1 cellular context compared by ENCODE assay signal in genomic region chr1:54488831-54489626, GRCh38.
A peak's percentile ranks its signal among the peaks of the same experiment; 100 is the strongest.
TF ChIP-seq lines count a peak whose summit lies in the region.

No MANE protein-coding gene starts in this region.

TF ChIP-seq in HEK293, 187 proteins besides CTCF, POLR2A, EP300 and RAD21 (continued from another document):
- TF ChIP-seq ZNF148 (tag by site-specific recombination; IDR thresholded peaks at IDR 0.05; ENCODE audit: borderline replicate concordance) = no peak
- peak; percentile 99 for TF ChIP-seq PATZ1 (tag by site-specific recombination; IDR thresholded peaks at IDR 0.05)
- TF ChIP-seq ZNF133 (tag by site-specific recombination; IDR thresholded peaks at IDR 0.05) = no peak
- TF ChIP-seq TRIM28 (IDR thresholded peaks at IDR 0.05; ENCODE audit: borderline replicate concordance, low read length) = no peak
- TF ChIP-seq ZNF138 (tag by site-specific recombination; IDR thresholded peaks at IDR 0.05; ENCODE audit: borderline replicate concordance) = no peak
- no peak for TF ChIP-seq FEZF1 (tag by site-specific recombination; IDR thresholded peaks at IDR 0.05)
- peak; percentile 53 for TF ChIP-seq ZFHX2 (tag by site-specific recombination; conservative IDR thresholded peaks at IDR 0.05)
- TF ChIP-seq ZNF623 (tag by site-specific recombination; IDR thresholded peaks at IDR 0.05) = no peak
- peak; percentile 92 for TF ChIP-seq ZBTB10 (tag by site-specific recombination; IDR thresholded peaks at IDR 0.05)
- TF ChIP-seq ZNF645 (tag by site-specific recombination; IDR thresholded peaks at IDR 0.05) = no peak
- TF ChIP-seq ZNF670 (tag by site-specific recombination; IDR thresholded peaks at IDR 0.05; ENCODE audit: low read depth) = no peak
- TF ChIP-seq ZXDB (tag by site-specific recombination; IDR thresholded peaks at IDR 0.05) = peak; percentile 49; the same call in 1 of the 2 replicates
- peak; percentile 82; the same call in 1 of the 2 replicates for TF ChIP-seq ZBTB17 (tag by site-specific recombination; IDR thresholded peaks at IDR 0.05)
- TF ChIP-seq ZNF10 (tag by site-specific recombination; IDR thresholded peaks at IDR 0.05) = no peak
- peak; percentile 44; the same call in 1 of the 2 replicates for TF ChIP-seq HIC1 (tag by site-specific recombination; IDR thresholded peaks at IDR 0.05)
- TF ChIP-seq ZNF202 (tag by site-specific recombination; IDR thresholded peaks at IDR 0.05; ENCODE audit: borderline replicate concordance) = no peak
- TF ChIP-seq ZNF837 (tag by site-specific recombination; IDR thresholded peaks at IDR 0.05) = no peak
- no peak for TF ChIP-seq ZNF530 (tag by site-specific recombination; IDR thresholded peaks at IDR 0.05; ENCODE audit: low read depth)
- TF ChIP-seq MZF1 (tag by site-specific recombination; IDR thresholded peaks at IDR 0.05; ENCODE audit: borderline replicate concordance) = no peak
- peak; percentile 77 for TF ChIP-seq ZBTB8A (tag by site-specific recombination; IDR thresholded peaks at IDR 0.05)
- TF ChIP-seq ZNF18 (tag by site-specific recombination; IDR thresholded peaks at IDR 0.05) = peak; percentile 23; the same call in 1 of the 2 replicates
- no peak for TF ChIP-seq HOXD13 (CRISPR knock-in tag; IDR thresholded peaks at IDR 0.05; ENCODE audit: borderline replicate concordance)
- no peak for TF ChIP-seq ZNF26 (tag by site-specific recombination; IDR thresholded peaks at IDR 0.05)
- peak; percentile 21; the same call in 1 of the 2 replicates for TF ChIP-seq ZNF610 (tag by site-specific recombination; IDR thresholded peaks at IDR 0.05; ENCODE audit: borderline replicate concordance)
- peak; percentile 72 for TF ChIP-seq ZNF639 (tag by site-specific recombination; IDR thresholded peaks at IDR 0.05)
- 0 out of 2 replicates have a peak, but pooled peaks have one; percentile 36 for TF ChIP-seq ZNF184 (tag by site-specific recombination; IDR thresholded peaks at IDR 0.05)
- TF ChIP-seq KLF10 (tag by site-specific recombination; IDR thresholded peaks at IDR 0.05) = peak; percentile 72
- no peak for TF ChIP-seq ZNF266 (tag by site-specific recombination; IDR thresholded peaks at IDR 0.05; ENCODE audit: low read depth)
- no peak for TF ChIP-seq YY2 (tag by site-specific recombination; IDR thresholded peaks at IDR 0.05)
- TF ChIP-seq ZNF629 (tag by site-specific recombination; IDR thresholded peaks at IDR 0.05) = peak; percentile 58
- TF ChIP-seq ZNF366 (tag by site-specific recombination; conservative IDR thresholded peaks at IDR 0.05) = no peak
- no peak for TF ChIP-seq REPIN1 (tag by site-specific recombination; IDR thresholded peaks at IDR 0.05; ENCODE audit: low read depth)
- no peak for TF ChIP-seq TCF7L2 (IDR thresholded peaks at IDR 0.05; ENCODE audit: borderline replicate concordance, low read depth, low read length)
- TF ChIP-seq SP7 (tag by site-specific recombination; IDR thresholded peaks at IDR 0.05) = peak; percentile 74
- no peak for TF ChIP-seq ZNF248 (tag by site-specific recombination; IDR thresholded peaks at IDR 0.05)
- TF ChIP-seq BCL11A (tag by site-specific recombination; IDR thresholded peaks at IDR 0.05; ENCODE audit: low read depth) = peak; percentile 76; the same call in 1 of the 2 replicates
- TF ChIP-seq ZNF510 (tag by site-specific recombination; IDR thresholded peaks at IDR 0.05; ENCODE audit: insufficient replicate concordance) = no peak
- no peak for TF ChIP-seq PRDM1 (tag by site-specific recombination; IDR thresholded peaks at IDR 0.05)
